ENCODE assay signal across 22 cellular contexts in the genomic region with DNA sequence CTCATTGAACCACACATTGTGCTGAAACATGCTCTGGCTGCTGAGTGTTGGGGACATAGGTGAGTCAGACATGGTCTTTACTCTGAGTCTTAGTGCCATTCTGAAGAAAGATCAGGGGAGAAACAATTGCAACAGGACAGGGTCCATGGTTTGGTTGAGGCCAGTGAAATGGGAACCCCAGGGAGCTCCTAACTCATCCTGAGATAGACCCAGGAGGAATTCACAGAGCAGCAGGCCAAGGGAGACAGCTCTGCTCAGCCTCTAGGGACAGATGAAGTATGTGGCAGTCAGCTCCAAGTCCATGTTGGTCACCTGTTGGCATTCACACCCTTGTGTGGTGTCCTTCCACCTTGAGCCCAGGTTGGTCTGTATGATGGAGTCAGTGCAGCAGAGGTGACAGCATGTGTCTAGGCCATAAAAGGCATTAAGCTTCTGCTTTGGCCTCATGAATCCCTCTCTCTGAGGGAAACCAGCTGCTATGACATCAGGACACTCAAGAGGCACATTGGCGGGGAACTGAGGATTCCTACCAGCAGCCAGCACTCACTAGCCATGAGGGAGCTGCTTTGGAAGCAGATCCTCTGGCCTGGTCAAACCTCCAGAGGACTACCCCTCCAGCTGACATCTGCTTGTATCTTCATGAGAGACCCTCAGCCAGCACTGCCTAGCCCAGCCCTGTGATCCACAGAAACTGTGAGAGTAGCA. TPM values are rescaled to one million over a fixed set of nuclear protein-coding genes. Genes with fewer than 3 reads are reported as not detected.
DNase-seq lines count a peak whose midpoint lies in the region; ATAC-seq, FAIRE-seq and TF ChIP-seq lines count a peak whose summit lies in the region.
"Had no signal": no experiment of that assay in that cellular context is flagged by ENCODE, and none has a peak within 500 bp of the region (broad histone marks: within the 10 kb centered on the region; RNA-seq: fewer than 3 reads in every experiment).

No MANE protein-coding gene starts in this region.

- H3K27ac ChIP-seq in endodermal cell (ENCODE audit: low read depth, low read length) (no peak overlapping the region), stomach (no peak overlapping the region), HepG2 (ENCODE audit: extremely low read length, insufficient read depth, low read length) (no peak overlapping the region)
- H3K27ac ChIP-seq: RWPE1 had no signal

- no peak for TF ChIP-seq RAD21 in HepG2 (CRISPR knock-in tag; IDR thresholded peaks at IDR 0.05)

- H3K27me3 Mint-ChIP-seq in endodermal cell (ENCODE audit: insufficient read depth), result peaks cover 22% of the 10 kb centered on the region

- FAIRE-seq in GM12891 (lab: Jason Lieb, UNC), result peak; percentile 33
- peak; percentile 42 for FAIRE-seq in HTR-8/SVneo (lab: Jason Lieb, UNC)
- no peak for FAIRE-seq in HepG2 (lab: Jason Lieb, UNC)
- FAIRE-seq: D721Med, H54 had no signal

- H3K9ac ChIP-seq in endodermal cell (ENCODE audit: extremely low read depth, low read length, poor library complexity, severe bottlenecking) (no peak overlapping the region), HepG2 (ENCODE audit: insufficient read depth, low read depth, low read length) (no peak overlapping the region)

- no peaks in the 10 kb centered on the region for H4K20me1 ChIP-seq in HepG2 (ENCODE audit: insufficient read depth, low read length)

- DNase-seq in GM12891 (ENCODE audit: insufficient read length, low spot score) (no peak), HTR-8/SVneo (ENCODE audit: insufficient read length, low spot score) (no peak), endodermal cell (peak; percentile 10), stomach (peak; percentile 18), dermis blood vessel endothelial cell (no peak), HepG2 (ENCODE audit: low spot score) (no peak), posterior cingulate gyrus (no peak)
- DNase-seq: BE2C; DMS79; HFFc6; KG1; NCI-H1092; NCI-H1436; NCI-H187 treated with DMSO at 0.1 percent for 48 hours; NCI-H2107; NCI-H446 treated with DMSO at 0.1 percent for 48 hours; NCI-H748 treated with DMSO at 0.1 percent for 48 hours; NK-92 treated with Interleukin-12 subunit alpha and Interleukin-12 subunit beta, amount 100 ng/mL, for 24 hours; SIG-M5 had no signal

- H3K79me2 ChIP-seq in HepG2 (ENCODE audit: insufficient read depth, low read length), result no peaks in the 10 kb centered on the region

- H3K36me3 Mint-ChIP-seq in endodermal cell (ENCODE audit: low read depth), result no peaks in the 10 kb centered on the region

- no peak overlapping the region for H3K4me3 ChIP-seq in endodermal cell (ENCODE audit: low read length)
- no peak overlapping the region for H3K4me3 ChIP-seq in stomach
- H3K4me3 ChIP-seq in HepG2 (replicated peaks in 1 of 3; ENCODE audit: insufficient read depth in 1 of 3, low read depth in 2 of 3, low read length in 3 of 3), result no peak overlapping the region

- no peak for TF ChIP-seq EP300 in stomach (IDR thresholded peaks at IDR 0.05)
- TF ChIP-seq EP300 in HepG2 (IDR thresholded peaks at IDR 0.05; ENCODE audit: low read depth in 2 of 2, low read length in 2 of 2), result no peak
- no peak for TF ChIP-seq EP300 in HepG2 (CRISPR knock-in tag; IDR thresholded peaks at IDR 0.05; ENCODE audit: borderline replicate concordance)

- H3K9me3 Mint-ChIP-seq in endodermal cell, result no peaks in the 10 kb centered on the region
- H3K9me3 Mint-ChIP-seq: HFFc6 had no signal

- H3K36me3 ChIP-seq in endodermal cell (ENCODE audit: control insufficient read depth, insufficient read depth, low read length), result no peaks in the 10 kb centered on the region
- H3K36me3 ChIP-seq in stomach, result no peaks in the 10 kb centered on the region
- no peaks in the 10 kb centered on the region for H3K36me3 ChIP-seq in HepG2 (replicated peaks in 1 of 2; ENCODE audit: control insufficient read depth in 1 of 2, insufficient read depth in 2 of 2, low read length in 2 of 2)
- H3K36me3 ChIP-seq: BE2C had no signal

- CTCF ChIA-PET in HepG2 (lab: Yijun Ruan, JAX; ENCODE audit: low intra/inter-chr PET ratio, low total read pairs), result no interaction called here

- H2AFZ ChIP-seq in HepG2 (ENCODE audit: low read length), result no peak overlapping the region

- no peak for TF ChIP-seq POLR2A in GM12891 (IDR thresholded peaks at IDR 0.05; ENCODE audit: low read depth, low read length)
- TF ChIP-seq POLR2A in stomach (IDR thresholded peaks at IDR 0.05), result no peak
- TF ChIP-seq POLR2A in HepG2 (IDR thresholded peaks at IDR 0.05; ENCODE audit: insufficient read depth in 1 of 2, low read depth in 2 of 2, low read length in 2 of 2), result no peak

- ATAC-seq in HepG2, result no peak

- BruUV-seq in HepG2 (replicated peaks; lab: Mats Ljungman, UMichigan), result no TSS peak

- no peak for TF ChIP-seq CTCF in endodermal cell (conservative IDR thresholded peaks at IDR 0.05)
- TF ChIP-seq CTCF in stomach (IDR thresholded peaks at IDR 0.05), result no peak
- TF ChIP-seq CTCF in HepG2 (CRISPR knock-in tag; IDR thresholded peaks at IDR 0.05), result no peak

- no peaks in the 10 kb centered on the region for H3K9me3 ChIP-seq in endodermal cell (ENCODE audit: control insufficient read depth, low read length)
- H3K9me3 ChIP-seq in stomach, result no peaks in the 10 kb centered on the region
- H3K9me3 ChIP-seq in HepG2 (ENCODE audit: low read length), result no peaks in the 10 kb centered on the region
- H3K9me3 ChIP-seq: BE2C had no signal

- no peaks in the 10 kb centered on the region for H3K4me1 ChIP-seq in endodermal cell (ENCODE audit: control insufficient read depth, insufficient read depth, low read length)
- no peaks in the 10 kb centered on the region for H3K4me1 ChIP-seq in stomach
- H3K4me1 ChIP-seq in HepG2 (ENCODE audit: insufficient read depth, low read length), result no peaks in the 10 kb centered on the region

- H3K27me3 ChIP-seq in endodermal cell (ENCODE audit: control insufficient read depth, insufficient read depth, low read length, poor library complexity, severe bottlenecking) (peaks cover under 1% of the 10 kb centered on the region), stomach (peaks cover 0 to 5% (median 0%) of the 10 kb centered on the region in 3 donors), HepG2 (ENCODE audit: control insufficient read depth in 1 of 2, insufficient read depth in 2 of 2, low read length in 2 of 2) (peaks cover 0 to 12% of the 10 kb centered on the region in 2 experiments; a peak in 4 of 5 replicates)
- H3K27me3 ChIP-seq: BE2C had no signal

- intact Hi-C loops in stomach (cut with DNase I; ENCODE audit: low total_unique reads) (no loop called here), HepG2 (cut with micrococcal nuclease; ENCODE audit: unreplicated experiment) (no loop called here), posterior cingulate gyrus (cut with DNase I) (no loop called here)

- WGBS in endodermal cell (ENCODE audit: insufficient coverage in 1 of 2, insufficient read length in 1 of 2), 2 experiments, result 89 to 100% methylated on average over 1 of the region's 1 CpG
- 78 to 100% (median 88%) methylated on average over 1 of the region's 1 CpG for WGBS in stomach, 5 donors
- WGBS in HepG2 (ENCODE audit: low lambda C conversion rate), result 50% methylated on average over 1 of the region's 1 CpG

- no peak overlapping the region for H3K27ac Mint-ChIP-seq in endodermal cell
- H3K27ac Mint-ChIP-seq: HFFc6 had no signal

- POLR2A ChIA-PET in HepG2 (lab: Yijun Ruan, JAX), result no interaction called here

- in situ Hi-C loops in HepG2 (cut with HindIII; ENCODE audit: extremely low pct_ligation_motif_present, low pct_unique_long_range_greater_than_20kb), result no loop called here

- no peak overlapping the region for H3K4me3 Mint-ChIP-seq in endodermal cell
- H3K4me3 Mint-ChIP-seq: HFFc6 had no signal

- no peak overlapping the region for H3K4me2 ChIP-seq in HepG2 (ENCODE audit: low read depth, low read length)

- no peaks in the 10 kb centered on the region for H3K4me1 Mint-ChIP-seq in endodermal cell

TF ChIP-seq in GM12891, 5 proteins besides CTCF, POLR2A, EP300 and RAD21 (continues in another document):
- TF ChIP-seq POLR2AphosphoS5 (IDR thresholded peaks at IDR 0.05; ENCODE audit: low read depth, low read length) (no peak), POU2F2 (IDR thresholded peaks at IDR 0.05; ENCODE audit: low read depth, low read length) (no peak), PAX5 (IDR thresholded peaks at IDR 0.05; ENCODE audit: insufficient read depth, low read length, severe bottlenecking) (no peak)

RNA-seq across cellular contexts. Expression of a gene that starts 50.3 kb away (rescaled TPM):
- polyA plus RNA-seq in GM12891 (2012; ENCODE audit: low read depth, missing spikeins), result 2.3 TPM
- not detected for total RNA-seq in endodermal cell
- polyA plus RNA-seq in endodermal cell (2013, experiment 1 of 2), result 0.43 TPM
- not detected for polyA plus RNA-seq in endodermal cell (2013, experiment 2 of 2)
- total RNA-seq in stomach, result 10 to 100 TPM in 1 of 5 donors, 1 to 10 TPM in 1, under 1 TPM in 1, not detected in 2; 0.92 to 11.7 (median 1.9) TPM
- polyA plus RNA-seq in stomach, result 10 to 100 TPM in 2 of 3 donors, 1 to 10 TPM in 1; 5.3 to 41.5 (median 16.4) TPM
- total RNA-seq in dermis blood vessel endothelial cell, result 0.05 TPM in 1 of 2 replicates, not detected in the other
- 0.17 and 0.33 TPM in 2 replicates for total RNA-seq in HepG2 (2016; rRNA removed; fragmentation: Illumina TruSeq; extraction: Trizol)
- total RNA-seq in HepG2 (2016; cell fraction: cytosol; rRNA removed; fragmentation: Illumina TruSeq; extraction: Trizol; ENCODE audit: low read depth), result 0.40 TPM in 1 of 2 replicates, not detected in the other
- 0.30 and 0.54 TPM in 2 replicates for total RNA-seq in HepG2 (2016; cell fraction: insoluble cytoplasmic fraction; rRNA removed; fragmentation: Illumina TruSeq; extraction: Trizol)
- 0.28 and 0.34 TPM in 2 replicates for total RNA-seq in HepG2 (2016; cell fraction: membrane; rRNA removed; fragmentation: Illumina TruSeq; extraction: Trizol)
- total RNA-seq in HepG2 (2016; cell fraction: nucleus; rRNA removed; fragmentation: Illumina TruSeq; extraction: Trizol), result 0.28 and 0.60 TPM in 2 replicates
- polyA plus RNA-seq in HepG2 (2011; rRNA removed), result 1.6 and 1.8 TPM in 2 replicates
- polyA plus RNA-seq in HepG2 (2011; cell fraction: cytosol; rRNA removed), result 1.0 and 1.6 TPM in 2 replicates
- 1.6 and 2.7 TPM in 2 replicates for polyA plus RNA-seq in HepG2 (2011; cell fraction: nucleus; rRNA removed)
- polyA plus RNA-seq in HepG2 (2012), result 0.12 and 0.20 TPM in 2 replicates
- polyA plus RNA-seq in HepG2 (2016; cell fraction: cytosol; fragmentation: Illumina TruSeq; extraction: Trizol; ENCODE audit: low read depth), result 0.37 and 0.49 TPM in 2 replicates
- polyA plus RNA-seq in HepG2 (2016; cell fraction: insoluble cytoplasmic fraction; fragmentation: Illumina TruSeq; extraction: Trizol; ENCODE audit: low read depth), result 0.14 and 0.45 TPM in 2 replicates
- polyA plus RNA-seq in HepG2 (2016; cell fraction: membrane; fragmentation: Illumina TruSeq; extraction: Trizol; ENCODE audit: low read depth), result 0.34 and 0.61 TPM in 2 replicates
- 0.39 TPM in 1 of 2 replicates, not detected in the other for polyA plus RNA-seq in HepG2 (2016; cell fraction: nucleus; fragmentation: Illumina TruSeq; extraction: Trizol; ENCODE audit: insufficient read depth, low read depth)
- polyA minus RNA-seq in HepG2 (2011; rRNA and poly(A)+ RNA removed; ENCODE audit: low replicate concordance), result 0.58 and 2.6 TPM in 2 replicates
- polyA minus RNA-seq in HepG2 (2011; cell fraction: cytosol; rRNA and poly(A)+ RNA removed), result 0.35 and 0.79 TPM in 2 replicates
- polyA minus RNA-seq in HepG2 (2011; cell fraction: nucleus; rRNA and poly(A)+ RNA removed), result 1.8 and 1.9 TPM in 2 replicates

Comparison
In these comparisons a context has a peak if more than half of its experiments do, and no peak if none do; other contexts are left out.
1. DNase-seq: peak in endodermal cell (single experiment) and stomach (single experiment); none in GM12891 (single experiment), HTR-8/SVneo (single experiment), dermis blood vessel endothelial cell (single experiment), HepG2 (single experiment) and posterior cingulate gyrus (0 of 10).